In genomic region chr18:48137354-48138208, GRCh38 we compare ENCODE assay signal across 9 cellular contexts.
A peak's percentile ranks its signal among the peaks of the same experiment; 100 is the strongest.
DNase-seq lines count a peak whose midpoint lies in the region; ATAC-seq and TF ChIP-seq lines count a peak whose summit lies in the region.
"Had no signal": no experiment of that assay in that cellular context is flagged by ENCODE, and none has a peak within 500 bp of the region (broad histone marks: within the 10 kb centered on the region; RNA-seq: fewer than 3 reads in every experiment).

No MANE protein-coding gene starts in this region.

- no peak for TF ChIP-seq POLR2A in gastroesophageal sphincter (IDR thresholded peaks at IDR 0.05)

- H3K27me3 ChIP-seq in GM23248 (replicated peaks; ENCODE audit: insufficient read depth) (peaks cover 59% of the 10 kb centered on the region), esophagus (ENCODE audit: control insufficient read depth in 1 of 2, insufficient read depth in 2 of 2, low read length in 2 of 2) (no peaks in the 10 kb centered on the region), osteoblast (ENCODE audit: insufficient read depth, low read length) (peaks cover 50% of the 10 kb centered on the region), gastroesophageal sphincter (peaks cover 19% of the 10 kb centered on the region)

- no peaks in the 10 kb centered on the region for H3F3A ChIP-seq in GM23248 (ENCODE audit: insufficient read depth)

- in situ Hi-C loops in GM23248 (cut with MboI): no loop called here

- H3K36me3 ChIP-seq in GM23248 (ENCODE audit: low read depth): no peaks in the 10 kb centered on the region
- no peaks in the 10 kb centered on the region for H3K36me3 ChIP-seq in esophagus (ENCODE audit: control insufficient read depth in 2 of 2, insufficient read depth in 2 of 2, low read length in 1 of 2)
- H3K36me3 ChIP-seq in osteoblast (ENCODE audit: insufficient read depth, low read length): no peaks in the 10 kb centered on the region
- H3K36me3 ChIP-seq in gastroesophageal sphincter: no peaks in the 10 kb centered on the region

- TF ChIP-seq EP300 in gastroesophageal sphincter (IDR thresholded peaks at IDR 0.05): no peak

- H3K4me2 ChIP-seq in GM23248 (ENCODE audit: unreplicated experiment) (no peak overlapping the region), osteoblast (ENCODE audit: insufficient read depth, low read length) (no peak overlapping the region)

- H3K4me1 ChIP-seq in GM23248 (ENCODE audit: insufficient read depth): no peaks in the 10 kb centered on the region
- peaks cover 2 to 26% of the 10 kb centered on the region in 2 donors for H3K4me1 ChIP-seq in esophagus (ENCODE audit: control insufficient read depth in 2 of 2, insufficient read depth in 2 of 2, low read length in 1 of 2)
- H3K4me1 ChIP-seq in osteoblast (ENCODE audit: insufficient read depth, low read length): no peaks in the 10 kb centered on the region
- H3K4me1 ChIP-seq in gastroesophageal sphincter: peaks cover 0 to 61% (median 29%) of the 10 kb centered on the region in 3 donors

- H3K4me3 ChIP-seq in GM23248 (no peak overlapping the region), esophagus (ENCODE audit: low read depth in 1 of 2, low read length in 2 of 2) (peak overlapping the region; percentile 76 to 85), osteoblast (ENCODE audit: insufficient read depth, low read length) (no peak overlapping the region), gastroesophageal sphincter (peak overlapping the region in 1 of 2 donors; percentile 71)

- 0 out of 2 replicates have a peak overlapping the region, but pooled peaks have one; percentile 48 for H2AFZ ChIP-seq in GM23248
- H2AFZ ChIP-seq in osteoblast (ENCODE audit: low read length): no peak overlapping the region

- DNase-seq in GM23248 (no peak), NCI-H226 (peak; percentile 83), osteoblast (ENCODE audit: insufficient read length, low spot score, missing footprints) (peak; percentile 84), NCI-H146 (lab: John Stamatoyannopoulos, UW) (no peak), islet precursor cell (no peak), COR-L47 (lab: John Stamatoyannopoulos, UW) (no peak)
- DNase-seq: stimulated activated CD8-positive, alpha-beta memory T cell treated with anti-CD3 and anti-CD28 coated beads, Interleukin-4, amount 100 ng/mL, for 48 hours had no signal

- no peak for ATAC-seq in gastroesophageal sphincter

- TF ChIP-seq CTCF in osteoblast (IDR thresholded peaks at IDR 0.05; ENCODE audit: extremely low read depth, low read depth, low read length): no peak
- TF ChIP-seq CTCF in gastroesophageal sphincter (IDR thresholded peaks at IDR 0.05): no peak

- H3K9me3 ChIP-seq in GM23248 (ENCODE audit: low read depth) (no peaks in the 10 kb centered on the region), esophagus (ENCODE audit: control insufficient read depth in 2 of 2, insufficient read depth in 1 of 2, low read depth in 1 of 2, low read length in 1 of 2) (no peaks in the 10 kb centered on the region), osteoblast (ENCODE audit: low read depth, low read length) (no peaks in the 10 kb centered on the region), gastroesophageal sphincter (no peaks in the 10 kb centered on the region)

- H3K27ac ChIP-seq in GM23248 (no peak overlapping the region), esophagus (ENCODE audit: low read depth in 2 of 2, low read length in 1 of 2) (peak overlapping the region; percentile 88 to 92), osteoblast (ENCODE audit: low read depth, low read length) (no peak overlapping the region), gastroesophageal sphincter (no peak overlapping the region)

- no peaks in the 10 kb centered on the region for H3K9me2 ChIP-seq in GM23248 (ENCODE audit: insufficient read depth)

- WGBS in GM23248 (ENCODE audit: low coverage in 1 of 2, low lambda C conversion rate in 2 of 2, missing lambda C conversion rate in 2 of 2), 2 experiments: 52 to 54% methylated on average over 13 of the region's 13 CpGs
- WGBS in esophagus, 2 donors: 43 to 46% methylated on average over 13 of the region's 13 CpGs
- WGBS in gastroesophageal sphincter (ENCODE audit: low coverage in 1 of 2), 2 donors: 56 to 75% methylated on average over 4 to 10 of the region's 13 CpGs

- H4K20me1 ChIP-seq in GM23248 (ENCODE audit: insufficient read depth) (no peaks in the 10 kb centered on the region), osteoblast (ENCODE audit: insufficient read depth, low read length) (no peaks in the 10 kb centered on the region)

- no peak overlapping the region for H3K9ac ChIP-seq in GM23248

- H3K79me2 ChIP-seq in GM23248 (ENCODE audit: insufficient read depth) (no peaks in the 10 kb centered on the region), osteoblast (ENCODE audit: insufficient read depth, low read length) (no peaks in the 10 kb centered on the region)

Comparison
In these comparisons a context has a peak if more than half of its experiments do, and no peak if none do; other contexts are left out.
1. DNase-seq: peak in NCI-H226 (single experiment) and osteoblast (single experiment); none in GM23248 (single experiment), NCI-H146 (single experiment), islet precursor cell (single experiment) and COR-L47 (single experiment).
2. H3K27ac ChIP-seq: peak in esophagus (2 of 2); none in GM23248 (single experiment), osteoblast (single experiment) and gastroesophageal sphincter (0 of 4).
3. H3K4me3 ChIP-seq: peak in esophagus (2 of 2); none in GM23248 (single experiment) and osteoblast (single experiment).